ENCODE assay signal across 1 cellular context in the genomic region with DNA sequence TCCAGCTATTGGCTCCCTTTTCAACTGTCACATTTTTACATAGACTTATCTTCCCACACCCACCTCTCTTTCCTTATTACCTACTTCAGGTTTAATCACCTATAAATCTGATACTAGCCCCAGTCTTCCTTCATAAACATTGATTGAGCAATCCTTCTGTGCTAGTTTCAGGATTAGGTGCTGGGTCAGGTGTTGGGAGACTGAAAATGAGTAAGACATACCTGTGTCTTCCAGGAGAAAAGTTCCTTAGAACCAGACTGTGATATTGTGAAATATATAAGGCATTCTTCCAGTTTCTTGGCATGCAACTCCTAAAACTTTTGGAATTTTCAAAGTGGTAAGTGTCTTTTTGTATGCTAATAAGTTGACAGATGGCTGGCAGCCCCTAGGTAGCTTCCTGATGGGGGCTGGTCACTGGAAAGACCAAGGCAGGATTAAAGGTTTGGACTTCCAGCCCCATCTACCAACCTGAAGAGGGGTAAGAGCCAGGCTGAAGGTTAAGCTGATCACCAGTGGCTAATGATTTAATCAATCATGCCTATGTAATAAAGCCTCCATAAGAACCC.
TF ChIP-seq lines count a peak whose summit lies in the region.

No MANE protein-coding gene starts in this region.

TF ChIP-seq in HepG2, 621 proteins besides CTCF, POLR2A, EP300 and RAD21:
- TF ChIP-seq CEBPB (IDR thresholded peaks at IDR 0.05; ENCODE audit: borderline replicate concordance, low read depth, low read length): peak; percentile 64; the same call in 1 of the 2 replicates
- TF ChIP-seq, protein P1, sequence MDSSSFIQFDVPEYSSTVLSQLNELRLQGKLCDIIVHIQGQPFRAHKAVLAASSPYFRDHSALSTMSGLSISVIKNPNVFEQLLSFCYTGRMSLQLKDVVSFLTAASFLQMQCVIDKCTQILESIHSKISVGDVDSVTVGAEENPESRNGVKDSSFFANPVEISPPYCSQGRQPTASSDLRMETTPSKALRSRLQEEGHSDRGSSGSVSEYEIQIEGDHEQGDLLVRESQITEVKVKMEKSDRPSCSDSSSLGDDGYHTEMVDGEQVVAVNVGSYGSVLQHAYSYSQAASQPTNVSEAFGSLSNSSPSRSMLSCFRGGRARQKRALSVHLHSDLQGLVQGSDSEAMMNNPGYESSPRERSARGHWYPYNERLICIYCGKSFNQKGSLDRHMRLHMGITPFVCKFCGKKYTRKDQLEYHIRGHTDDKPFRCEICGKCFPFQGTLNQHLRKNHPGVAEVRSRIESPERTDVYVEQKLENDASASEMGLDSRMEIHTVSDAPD (CRISPR knock-in tag; IDR thresholded peaks at IDR 0.05): no peak
